In the genomic region with DNA sequence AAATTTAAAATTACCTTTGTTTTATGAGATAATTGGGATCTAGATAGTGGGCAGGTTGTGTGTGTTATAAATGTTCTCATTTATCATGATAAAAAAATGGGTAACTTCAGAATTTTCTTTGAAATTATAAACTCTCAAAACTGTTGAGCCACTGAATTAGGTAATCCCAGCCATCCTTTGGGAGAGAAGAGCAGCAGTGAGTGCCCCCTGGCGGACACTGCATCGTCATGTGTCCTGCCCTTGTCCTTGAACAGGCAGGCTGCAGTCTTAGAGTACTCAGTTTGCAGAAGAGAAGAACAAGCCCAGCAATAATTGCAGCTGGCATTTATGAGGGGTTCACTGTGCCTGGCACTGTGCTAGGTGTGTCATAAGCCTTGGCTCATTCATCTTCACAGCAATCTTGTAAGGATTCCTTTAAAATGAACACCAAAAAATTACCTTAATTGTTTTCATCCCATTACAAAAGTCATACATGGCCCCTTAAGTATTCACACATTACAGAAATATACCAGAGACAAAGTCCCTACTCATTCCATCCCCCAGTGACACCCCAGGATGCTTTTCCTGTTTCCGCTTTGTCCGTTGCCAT, we compare ENCODE assay signal across 8 cellular contexts.
DNase-seq lines count a peak whose midpoint lies in the region; ATAC-seq and TF ChIP-seq lines count a peak whose summit lies in the region.

No MANE protein-coding gene starts in this region.

- H3K4me3 ChIP-seq in effector memory CD4-positive, alpha-beta T cell (ENCODE audit: insufficient read depth, low read depth, low read length, poor library complexity, severe bottlenecking): no peak overlapping the region

- no peaks in the 10 kb centered on the region for H3K9me3 ChIP-seq in effector memory CD4-positive, alpha-beta T cell (ENCODE audit: control insufficient read depth, low read length)

- H3K27me3 ChIP-seq in effector memory CD4-positive, alpha-beta T cell (replicated peaks; ENCODE audit: control insufficient read depth, insufficient read depth, low read length, poor library complexity, severe bottlenecking): no peaks in the 10 kb centered on the region

- no peaks in the 10 kb centered on the region for H3K36me3 Mint-ChIP-seq in activated CD8-positive, alpha-beta T cell treated with anti-CD3 and anti-CD28 coated beads, Interleukin-2, amount 10 ng/mL, durations not matched to agents 7 days and 5 days (ENCODE audit: low read depth)
- H3K36me3 Mint-ChIP-seq in mesothelial cell of epicardium: no peaks in the 10 kb centered on the region

- CTCF ChIA-PET in activated CD8-positive, alpha-beta T cell treated with anti-CD3 and anti-CD28 coated beads, Interleukin-2, amount 10 ng/mL, durations not matched to agents 7 days and 5 days (lab: Charles Lee): interaction anchor here (0.6 to 6.5 kb wide), 20 partner anchors 8 to 442 kb away, joined by 3 to 143 read pairs (median 5); partner anchors contain the start of gene MYO7A

- peak; percentile 84 for TF ChIP-seq CTCF in mesothelial cell of epicardium (IDR thresholded peaks at IDR 0.05; ENCODE audit: unreplicated experiment)

- DNase-seq in DMS 273 treated with DMSO at 0.1 percent for 48 hours (lab: John Stamatoyannopoulos, UW): peak; percentile 45
- DNase-seq in NCI-H82 treated with DMSO at 0.1 percent for 48 hours (lab: John Stamatoyannopoulos, UW; ENCODE audit: unreplicated experiment): peak; percentile 8
- DNase-seq in activated CD8-positive, alpha-beta T cell treated with anti-CD3 and anti-CD28 coated beads, Interleukin-2, amount 10 ng/mL, durations not matched to agents 7 days and 5 days: peak; percentile 83
- DNase-seq in effector memory CD4-positive, alpha-beta T cell: peak; percentile 18 to 51 (median 31)
- DNase-seq in mesothelial cell of epicardium (ENCODE audit: low spot score in 2 of 2, unreplicated experiment in 2 of 2): peak; percentile 49 to 82
- DNase-seq in stimulated activated CD8-positive, alpha-beta memory T cell treated with anti-CD3 and anti-CD28 coated beads, Interleukin-4, amount 100 ng/mL, for 24 hours (ENCODE audit: low read depth): peak; percentile 51

- no peak overlapping the region for H3K27ac ChIP-seq in effector memory CD4-positive, alpha-beta T cell (ENCODE audit: insufficient read depth, low read length, poor library complexity, severe bottlenecking)

- no peaks in the 10 kb centered on the region for H3K4me1 Mint-ChIP-seq in activated CD8-positive, alpha-beta T cell treated with anti-CD3 and anti-CD28 coated beads, Interleukin-2, amount 10 ng/mL, durations not matched to agents 7 days and 5 days (ENCODE audit: low read depth)
- H3K4me1 Mint-ChIP-seq in mesothelial cell of epicardium: no peaks in the 10 kb centered on the region

- ATAC-seq in HG03460 (IDR thresholded peaks at IDR 0.05; ENCODE audit: unreplicated experiment) (peak; percentile 49), HG02840 (IDR thresholded peaks at IDR 0.05; ENCODE audit: low FRiP score, unreplicated experiment) (no peak)
- ATAC-seq in activated CD8-positive, alpha-beta T cell treated with anti-CD3 and anti-CD28 coated beads, Interleukin-2, amount 10 ng/mL, durations not matched to agents 7 days and 5 days: peak; percentile 83

- POLR2A ChIA-PET in activated CD8-positive, alpha-beta T cell treated with anti-CD3 and anti-CD28 coated beads, Interleukin-2, amount 10 ng/mL, durations not matched to agents 7 days and 5 days (lab: Charles Lee): no interaction called here

- H3K9me3 Mint-ChIP-seq in activated CD8-positive, alpha-beta T cell treated with anti-CD3 and anti-CD28 coated beads, Interleukin-2, amount 10 ng/mL, durations not matched to agents 7 days and 5 days (ENCODE audit: insufficient read depth): no peaks in the 10 kb centered on the region
- no peaks in the 10 kb centered on the region for H3K9me3 Mint-ChIP-seq in mesothelial cell of epicardium

- H3K4me1 ChIP-seq in effector memory CD4-positive, alpha-beta T cell (ENCODE audit: control insufficient read depth, insufficient read depth, low read length, poor library complexity, severe bottlenecking): no peaks in the 10 kb centered on the region

- H3K36me3 ChIP-seq in effector memory CD4-positive, alpha-beta T cell (ENCODE audit: control insufficient read depth, insufficient read depth, low read length): no peaks in the 10 kb centered on the region

- H3K27ac Mint-ChIP-seq in activated CD8-positive, alpha-beta T cell treated with anti-CD3 and anti-CD28 coated beads, Interleukin-2, amount 10 ng/mL, durations not matched to agents 7 days and 5 days: no peak overlapping the region
- no peak overlapping the region for H3K27ac Mint-ChIP-seq in mesothelial cell of epicardium

- H3K4me3 Mint-ChIP-seq in activated CD8-positive, alpha-beta T cell treated with anti-CD3 and anti-CD28 coated beads, Interleukin-2, amount 10 ng/mL, durations not matched to agents 7 days and 5 days: no peak overlapping the region
- H3K4me3 Mint-ChIP-seq in mesothelial cell of epicardium: no peak overlapping the region

- H3K27me3 Mint-ChIP-seq in activated CD8-positive, alpha-beta T cell treated with anti-CD3 and anti-CD28 coated beads, Interleukin-2, amount 10 ng/mL, durations not matched to agents 7 days and 5 days (ENCODE audit: low read depth): peaks cover 4% of the 10 kb centered on the region
- H3K27me3 Mint-ChIP-seq in mesothelial cell of epicardium (ENCODE audit: low read depth): no peaks in the 10 kb centered on the region

Comparison
In these comparisons a context has a peak if more than half of its experiments do, and no peak if none do; other contexts are left out.
1. DNase-seq: peak in every context shown above with its lines; median percentile 83 in activated CD8-positive, alpha-beta T cell treated with anti-CD3 and anti-CD28 coated beads, Interleukin-2, amount 10 ng/mL, durations not matched to agents 7 days and 5 days; 66 in mesothelial cell of epicardium; 51 in stimulated activated CD8-positive, alpha-beta memory T cell treated with anti-CD3 and anti-CD28 coated beads, Interleukin-4, amount 100 ng/mL, for 24 hours; 45 in DMS 273 treated with DMSO at 0.1 percent for 48 hours; 31 in effector memory CD4-positive, alpha-beta T cell; 8 in NCI-H82 treated with DMSO at 0.1 percent for 48 hours.